In genomic region chr7:5429857-5430611, GRCh38 we compare ENCODE assay signal across 8 cellular contexts. TPM values are rescaled to one million over a fixed set of nuclear protein-coding genes. Genes with fewer than 3 reads are reported as not detected.
A peak's percentile ranks its signal among the peaks of the same experiment; 100 is the strongest.
DNase-seq lines count a peak whose midpoint lies in the region; TF ChIP-seq lines count a peak whose summit lies in the region.

No MANE protein-coding gene starts in this region.

- peaks cover 47% of the 10 kb centered on the region for H3K79me2 ChIP-seq in parathyroid adenoma

- no peaks in the 10 kb centered on the region for H3K9me3 ChIP-seq in parathyroid adenoma (ENCODE audit: control insufficient read depth, low read length)

- CTCF ChIA-PET in activated naive CD4-positive, alpha-beta T cell treated with anti-CD3 and anti-CD28 coated beads for 36 hours (lab: Charles Lee), result interaction anchor here (0.5 kb wide), 1 partner anchor 190 kb away, joined by 4 read pairs; no protein-coding TSS in a partner anchor

- DNase-seq in activated naive CD4-positive, alpha-beta T cell treated with anti-CD3 and anti-CD28 coated beads for 36 hours, result peak; percentile 49
- DNase-seq in activated naive CD4-positive, alpha-beta T cell treated with anti-CD3 and anti-CD28 coated beads, Interleukin-2, amount 50 U/mL, for 16 hours, result no peak
- DNase-seq in glutamatergic neuron (no peak), globus pallidus (ENCODE audit: low spot score) (no peak)
- DNase-seq in stimulated activated naive CD4-positive, alpha-beta T cell treated with Interleukin-2 at 50 U/mL for 16 hours (lab: John Stamatoyannopoulos, UW), result no peak
- no peak for DNase-seq in effector CD4-positive, alpha-beta T cell

- H3K4me1 ChIP-seq in parathyroid adenoma, result peaks cover 17% of the 10 kb centered on the region

- H3K4me3 ChIP-seq in parathyroid adenoma (ENCODE audit: low read depth, low read length), result peak overlapping the region; percentile 97

- TF ChIP-seq CTCF in VCaP (conservative IDR thresholded peaks at IDR 0.05), result no peak
- no peak for TF ChIP-seq CTCF in glutamatergic neuron (IDR thresholded peaks at IDR 0.05; ENCODE audit: partially characterized antibody, unreplicated experiment)
- TF ChIP-seq CTCF in parathyroid adenoma (IDR thresholded peaks at IDR 0.05), result no peak

- H3K36me3 ChIP-seq in parathyroid adenoma (ENCODE audit: control insufficient read depth, insufficient read depth, low read length), result no peaks in the 10 kb centered on the region

- H3K4me2 ChIP-seq in parathyroid adenoma (ENCODE audit: low read length), result peak overlapping the region; percentile 92

- H3K9me3 Mint-ChIP-seq in activated naive CD4-positive, alpha-beta T cell treated with anti-CD3 and anti-CD28 coated beads for 36 hours, result peaks cover 2% of the 10 kb centered on the region
- peaks cover 23% of the 10 kb centered on the region for H3K9me3 Mint-ChIP-seq in glutamatergic neuron (ENCODE audit: unreplicated experiment)

- peak overlapping the region; percentile 20 for H3K4me3 Mint-ChIP-seq in activated naive CD4-positive, alpha-beta T cell treated with anti-CD3 and anti-CD28 coated beads for 36 hours
- peak overlapping the region; percentile 96 for H3K4me3 Mint-ChIP-seq in glutamatergic neuron (ENCODE audit: unreplicated experiment)

- H3K27me3 ChIP-seq in parathyroid adenoma (ENCODE audit: control insufficient read depth, insufficient read depth, low read length), result no peaks in the 10 kb centered on the region

- H3K4me1 Mint-ChIP-seq in activated naive CD4-positive, alpha-beta T cell treated with anti-CD3 and anti-CD28 coated beads for 36 hours (ENCODE audit: low read depth), result peaks cover 29% of the 10 kb centered on the region
- H3K4me1 Mint-ChIP-seq in glutamatergic neuron (ENCODE audit: low read depth, unreplicated experiment), result peaks cover 11% of the 10 kb centered on the region

- peak overlapping the region; percentile 100 for H3K27ac ChIP-seq in VCaP
- peak overlapping the region; percentile 99 for H3K27ac ChIP-seq in parathyroid adenoma

- H3K27me3 Mint-ChIP-seq in activated naive CD4-positive, alpha-beta T cell treated with anti-CD3 and anti-CD28 coated beads for 36 hours (ENCODE audit: low read depth), result peaks cover 57% of the 10 kb centered on the region
- H3K27me3 Mint-ChIP-seq in glutamatergic neuron (ENCODE audit: unreplicated experiment), result peaks cover 26% of the 10 kb centered on the region

- peak overlapping the region; percentile 72 for H2AFZ ChIP-seq in parathyroid adenoma

- intact Hi-C loops in activated naive CD4-positive, alpha-beta T cell treated with anti-CD3 and anti-CD28 coated beads for 36 hours (cut with micrococcal nuclease), result no loop called here

- no peak overlapping the region for H3K27ac Mint-ChIP-seq in activated naive CD4-positive, alpha-beta T cell treated with anti-CD3 and anti-CD28 coated beads for 36 hours
- peak overlapping the region; percentile 93 for H3K27ac Mint-ChIP-seq in glutamatergic neuron (ENCODE audit: unreplicated experiment)

- peaks cover 4% of the 10 kb centered on the region for H3K36me3 Mint-ChIP-seq in activated naive CD4-positive, alpha-beta T cell treated with anti-CD3 and anti-CD28 coated beads for 36 hours (ENCODE audit: low read depth)
- H3K36me3 Mint-ChIP-seq in glutamatergic neuron (ENCODE audit: unreplicated experiment), result peaks cover 9% of the 10 kb centered on the region

- peak overlapping the region; percentile 87 for H3K9ac ChIP-seq in parathyroid adenoma

RNA-seq across cellular contexts. Expression of gene TNRC18, which starts 6.4 kb away (rescaled TPM):
- total RNA-seq in activated naive CD4-positive, alpha-beta T cell treated with anti-CD3 and anti-CD28 coated beads for 36 hours, result 10 to 100 TPM; 36.0 to 43.8 TPM
- total RNA-seq in glutamatergic neuron (ENCODE audit: unreplicated experiment), result 54.6 TPM
